ENCODE assay signal across 1 cellular context in genomic region chr15:28104326-28104725, GRCh38.
TF ChIP-seq lines count a peak whose summit lies in the region.

No MANE protein-coding gene starts in this region.

TF ChIP-seq in H1, 55 proteins besides CTCF, POLR2A, EP300 and RAD21:
- TF ChIP-seq TAF7 (optimal IDR thresholded peaks at IDR 0.05; ENCODE audit: borderline replicate concordance, low read depth, low read length) (no peak), JUND (IDR thresholded peaks at IDR 0.05; ENCODE audit: low read length) (no peak), CHD7 (IDR thresholded peaks at IDR 0.05; ENCODE audit: insufficient replicate concordance, low read length) (no peak), CEBPB (IDR thresholded peaks at IDR 0.05; ENCODE audit: low read depth, low read length) (no peak), ZNF274 (IDR thresholded peaks at IDR 0.05; ENCODE audit: borderline replicate concordance, extremely low read depth, low read length) (no peak), SP2 (IDR thresholded peaks at IDR 0.05; ENCODE audit: low read length) (no peak), E2F6 (IDR thresholded peaks at IDR 0.05) (no peak), CHD1 (IDR thresholded peaks at IDR 0.05; ENCODE audit: low read depth, low read length) (no peak), PHF8 (conservative IDR thresholded peaks at IDR 0.05; ENCODE audit: low read depth, low read length) (no peak), CHD2 (IDR thresholded peaks at IDR 0.05; ENCODE audit: low read length) (no peak), SIN3A (conservative IDR thresholded peaks at IDR 0.05 in 1 of 2, IDR thresholded peaks at IDR 0.05 in 1 of 2; ENCODE audit: low read depth in 1 of 2, low read length in 2 of 2) (no peak), RNF2 (IDR thresholded peaks at IDR 0.05; ENCODE audit: borderline replicate concordance, low read depth, low read length, missing control alignments, poor library complexity, severe bottlenecking) (no peak), TCF12 (IDR thresholded peaks at IDR 0.05; ENCODE audit: low read depth, low read length) (no peak), BCL11A (IDR thresholded peaks at IDR 0.05; ENCODE audit: low read depth in 2 of 2, low read length in 2 of 2) (no peak), TBP (IDR thresholded peaks at IDR 0.05; ENCODE audit: low read depth, low read length) (no peak), ATF2 (IDR thresholded peaks at IDR 0.05; ENCODE audit: low read length) (no peak), GABPA (IDR thresholded peaks at IDR 0.05; ENCODE audit: borderline replicate concordance, insufficient read depth, low read length) (no peak)
